Comparison of ENCODE assay signal across 1 cellular context in the genomic region with DNA sequence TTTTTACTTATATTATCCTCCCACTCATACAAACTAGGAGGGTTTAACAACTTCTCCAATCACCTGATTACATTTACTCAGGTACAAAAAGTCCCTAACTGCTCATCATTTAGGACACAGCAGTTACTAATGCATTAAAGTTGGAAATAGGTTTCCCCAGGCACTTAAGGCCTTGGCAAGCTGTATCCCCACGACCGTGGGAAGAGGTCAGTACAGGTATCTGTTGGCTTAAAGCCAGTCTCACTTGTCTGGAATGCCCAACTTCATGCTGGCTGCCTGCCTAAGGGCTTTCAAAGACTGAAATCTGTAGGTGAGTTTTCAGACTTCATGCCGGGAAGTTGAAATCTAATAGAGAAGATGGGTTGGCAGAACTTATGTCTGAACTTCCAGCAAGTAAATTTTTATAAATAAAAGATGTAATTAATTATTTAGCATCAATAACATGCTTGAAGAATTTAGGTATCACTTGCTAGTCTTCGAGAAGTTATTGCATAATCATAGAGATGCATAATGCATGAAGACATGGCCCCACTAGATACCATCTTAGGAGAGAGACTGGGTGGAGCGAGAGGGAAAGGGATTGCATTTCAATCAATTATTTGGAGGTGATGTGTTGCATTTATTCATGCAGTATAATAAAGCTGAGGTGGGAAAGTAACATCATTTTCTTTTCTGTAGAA.
TF ChIP-seq lines count a peak whose summit lies in the region.

No MANE protein-coding gene starts in this region.

TF ChIP-seq in IMR-90, 13 proteins besides CTCF, POLR2A, EP300 and RAD21:
- TF ChIP-seq SMC3 (IDR thresholded peaks at IDR 0.05; ENCODE audit: low read depth, low read length) (no peak), CEBPB (IDR thresholded peaks at IDR 0.05; ENCODE audit: low read depth, low read length) (peak; percentile 81), BHLHE40 (IDR thresholded peaks at IDR 0.05; ENCODE audit: low read depth, low read length) (no peak), FOS (IDR thresholded peaks at IDR 0.05; ENCODE audit: low read depth, low read length) (no peak)
- TF ChIP-seq, protein P1, sequence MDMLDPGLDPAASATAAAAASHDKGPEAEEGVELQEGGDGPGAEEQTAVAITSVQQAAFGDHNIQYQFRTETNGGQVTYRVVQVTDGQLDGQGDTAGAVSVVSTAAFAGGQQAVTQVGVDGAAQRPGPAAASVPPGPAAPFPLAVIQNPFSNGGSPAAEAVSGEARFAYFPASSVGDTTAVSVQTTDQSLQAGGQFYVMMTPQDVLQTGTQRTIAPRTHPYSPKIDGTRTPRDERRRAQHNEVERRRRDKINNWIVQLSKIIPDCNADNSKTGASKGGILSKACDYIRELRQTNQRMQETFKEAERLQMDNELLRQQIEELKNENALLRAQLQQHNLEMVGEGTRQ (IDR thresholded peaks at IDR 0.05; ENCODE audit: low read depth, low read length): no peak
TF ChIP-seq in IMR-90: peak in this region for 1.
